In the genomic region with DNA sequence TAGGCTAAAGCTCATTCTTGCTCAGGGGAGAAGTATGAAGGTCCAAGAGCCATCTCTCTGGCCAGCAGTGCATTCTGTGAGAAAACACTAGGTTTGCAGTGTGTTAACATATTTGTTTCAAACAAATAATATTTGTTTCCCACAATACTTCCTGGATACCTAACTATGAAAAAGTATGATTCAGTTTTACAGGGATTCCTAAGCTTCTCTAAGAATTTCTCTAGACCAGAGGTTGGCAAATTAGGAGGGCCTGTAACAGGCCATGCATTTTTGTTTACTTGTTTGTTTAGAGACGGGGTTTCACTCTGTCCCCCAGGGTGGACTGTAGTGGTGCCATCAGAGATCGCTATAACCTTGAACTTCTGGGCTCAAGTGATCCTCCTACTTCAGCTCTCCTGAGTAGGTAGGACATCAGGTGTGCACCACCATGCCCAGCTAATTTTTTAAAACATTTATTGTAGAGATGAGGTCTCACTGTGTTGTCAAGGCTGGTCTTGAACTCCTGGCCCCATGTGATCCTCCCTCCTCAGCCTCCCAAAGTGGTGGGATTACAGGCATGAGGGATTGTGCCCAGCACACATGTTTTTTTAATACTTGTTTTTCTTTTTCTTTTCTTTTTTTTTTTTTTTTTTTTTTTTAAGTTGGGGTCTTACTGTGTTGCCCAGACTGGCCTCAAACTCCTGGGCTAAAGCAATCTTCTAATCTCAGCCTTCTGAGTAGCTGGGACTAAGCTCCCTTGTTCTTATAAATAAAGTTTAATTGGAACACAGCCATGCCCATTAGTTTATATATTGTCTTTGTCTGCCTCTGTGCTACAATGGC, we compare ENCODE assay signal across 18 cellular contexts.
DNase-seq lines count a peak whose midpoint lies in the region; ATAC-seq, FAIRE-seq and TF ChIP-seq lines count a peak whose summit lies in the region.
"Had no signal": no experiment of that assay in that cellular context is flagged by ENCODE, and none has a peak within 500 bp of the region (broad histone marks: within the 10 kb centered on the region; RNA-seq: fewer than 3 reads in every experiment).

No MANE protein-coding gene starts in this region.

- POLR2A ChIA-PET in A549 (lab: Yijun Ruan, JAX): interaction anchor here (1.1 kb wide), 1 partner anchor 17 kb away, joined by 3 read pairs; no protein-coding TSS in a partner anchor
- POLR2A ChIA-PET in IMR-90 (lab: Charles Lee; ENCODE audit: unreplicated experiment): no interaction called here

- H3K9ac ChIP-seq in IMR-90 (ENCODE audit: low read depth, low read length) (no peak overlapping the region), mammary epithelial cell (ENCODE audit: insufficient read depth, low read length) (no peak overlapping the region)

- BruUV-seq in IMR-90 (replicated peaks; lab: Mats Ljungman, UMichigan) (no TSS peak), mammary epithelial cell (replicated peaks; lab: Mats Ljungman, UMichigan) (no TSS peak)

- FAIRE-seq in A549 (lab: Jason Lieb, UNC): no peak
- FAIRE-seq: A204.1, pancreas, small intestine had no signal

- ATAC-seq in A549 (peak in 1 of 2 experiments; percentile 50; a peak in 3 of 6 replicates), IMR-90 (ENCODE audit: low read depth) (0 out of 2 replicates have a peak, but pooled peaks have one; percentile 19), left lobe of liver (peak; percentile 17)
- ATAC-seq: activated CD4-positive, alpha-beta T cell treated with anti-CD3 and anti-CD28 coated beads for 36 hours; left cardiac atrium; stimulated activated memory B cell treated with anti-CD40 and anti-IgM and Interleukin-4, amounts not matched to agents 10 μg/mL and 1 μg/mL and 100 μg/mL, for 72 hours had no signal

- H3K27me3 ChIP-seq in IMR-90 (ENCODE audit: control insufficient read depth, insufficient read depth, low read length): no peaks in the 10 kb centered on the region
- no peaks in the 10 kb centered on the region for H3K27me3 ChIP-seq in mammary epithelial cell (ENCODE audit: insufficient read depth, low read length)
- H3K27me3 ChIP-seq: pancreas had no signal

- peak overlapping the region; percentile 35; the same call in 1 of the 2 replicates for H4K5ac ChIP-seq in IMR-90 (ENCODE audit: low read depth, low read length)

- peak overlapping the region; percentile 83 to 92 for H4K8ac ChIP-seq in IMR-90 (ENCODE audit: low read depth in 2 of 2, low read length in 2 of 2)

- H3K79me2 ChIP-seq in mammary epithelial cell (ENCODE audit: insufficient read depth, low read length): peaks cover 29% of the 10 kb centered on the region

- H3K56ac ChIP-seq in IMR-90 (ENCODE audit: extremely low read depth, insufficient read depth, low read length): no peak overlapping the region; the same call in 1 of the 2 replicates

- H2BK120ac ChIP-seq in IMR-90 (ENCODE audit: low read depth, low read length): peak overlapping the region; percentile 90

- H3K4me1 ChIP-seq in A549 (peaks cover 80% of the 10 kb centered on the region), IMR-90 (ENCODE audit: control insufficient read depth, insufficient read depth, low read length) (peaks cover 16% of the 10 kb centered on the region), mammary epithelial cell (ENCODE audit: insufficient read depth, low read length) (peaks cover 63% of the 10 kb centered on the region)

- H3K18ac ChIP-seq in IMR-90 (ENCODE audit: low read depth, low read length): peak overlapping the region; percentile 81; the same call in 1 of the 2 replicates

- H2AK9ac ChIP-seq in IMR-90 (replicated peaks; ENCODE audit: low read depth, low read length, poor library complexity): no peak overlapping the region

- dilution Hi-C loops in IMR-90 (cut with HindIII; ENCODE audit: low sequenced_read_pairs, unreplicated experiment): no loop called here
- dilution Hi-C loops in mammary epithelial cell (cut with HindIII; ENCODE audit: low sequenced_read_pairs): no loop called here

- CTCF ChIA-PET in A549 (lab: Yijun Ruan, JAX): interaction anchor here (0.8 to 3.8 kb wide), 7 partner anchors 15 to 211 kb away, joined by 3 to 11 read pairs (median 3); no protein-coding TSS in a partner anchor
- CTCF ChIA-PET in IMR-90 (lab: Yijun Ruan, JAX): interaction anchor here (0.7 kb wide), 1 partner anchor 44 kb away, joined by 3 read pairs; no protein-coding TSS in a partner anchor
- CTCF ChIA-PET in mammary epithelial cell (lab: Charles Lee; ENCODE audit: low non-redundant PET): no interaction called here

- H3K4me3 ChIP-seq in A549 (no peak overlapping the region), IMR-90 (ENCODE audit: insufficient read depth, low read depth, low read length) (no peak overlapping the region), mammary epithelial cell (replicated peaks in 1 of 3; ENCODE audit: insufficient read depth in 1 of 3, low read depth in 2 of 3, low read length in 3 of 3) (no peak overlapping the region)
- H3K4me3 ChIP-seq: pancreas had no signal

- H2AFZ ChIP-seq in IMR-90 (replicated peaks; ENCODE audit: low read length, poor library complexity) (no peak overlapping the region), mammary epithelial cell (ENCODE audit: low read depth, low read length) (no peak overlapping the region)

- peak overlapping the region; percentile 94 to 97 for H3K27ac ChIP-seq in A549
- peak overlapping the region; percentile 44 for H3K27ac ChIP-seq in IMR-90 (ENCODE audit: insufficient read depth, low read length)
- H3K27ac ChIP-seq in mammary epithelial cell (ENCODE audit: insufficient read depth, low read depth, low read length): peak overlapping the region; percentile 62

- intact Hi-C loops in IMR-90 (cut with micrococcal nuclease) (no loop called here), mammary epithelial cell (cut with micrococcal nuclease) (no loop called here)

- peak overlapping the region; percentile 93 for H3K4ac ChIP-seq in IMR-90 (ENCODE audit: low read depth, low read length)

- in situ Hi-C loops in IMR-90 (cut with MboI; ENCODE audit: low sequenced_read_pairs): no loop called here
- in situ Hi-C loops in mammary epithelial cell (cut with MboI; ENCODE audit: low sequenced_read_pairs in 2 of 2): no loop called here
- in situ Hi-C loops in GM13977 (cut with MboI; ENCODE audit: low pct_unique_long_range_greater_than_20kb, low sequenced_read_pairs, unreplicated experiment): no loop called here

- WGBS in A549 (ENCODE audit: missing lambda C conversion rate): 0% methylated on average over 2 of the region's 2 CpGs
- WGBS in IMR-90 (ENCODE audit: extremely low coverage in 2 of 2, insufficient read length in 1 of 2), 2 experiments: 100% methylated on average over 1 of the region's 2 CpGs; no CpG with 5 or more reads in 1 of the 2 experiments
- 89% methylated on average over 2 of the region's 2 CpGs for WGBS in mammary epithelial cell (ENCODE audit: low coverage, missing lambda C conversion rate)

- H3K23ac ChIP-seq in IMR-90 (ENCODE audit: low read depth, low read length): peak overlapping the region; percentile 58; the same call in 1 of the 2 replicates

- TF ChIP-seq EP300 in A549 (IDR thresholded peaks at IDR 0.05): no peak

- H3K9me3 ChIP-seq in A549 (no peaks in the 10 kb centered on the region), IMR-90 (ENCODE audit: control insufficient read depth, insufficient read depth, low read length) (no peaks in the 10 kb centered on the region), mammary epithelial cell (replicated peaks; ENCODE audit: insufficient read depth, low read length) (no peaks in the 10 kb centered on the region)
- H3K9me3 ChIP-seq: pancreas had no signal

- no peak for TF ChIP-seq POLR2A in A549 (IDR thresholded peaks at IDR 0.05; ENCODE audit: low read length)
- no peak for TF ChIP-seq POLR2A in IMR-90 (IDR thresholded peaks at IDR 0.05; ENCODE audit: low read depth, low read length)

- peak overlapping the region; percentile 88; the same call in 2 of the 3 replicates for H2BK15ac ChIP-seq in IMR-90 (ENCODE audit: low read depth, low read length)

- H2BK20ac ChIP-seq in IMR-90 (ENCODE audit: low read depth, low read length): peak overlapping the region; percentile 92

- peaks cover 5 to 22% of the 10 kb centered on the region in 2 experiments; a peak in 2 of 4 replicates for H3K79me1 ChIP-seq in IMR-90 (ENCODE audit: low read depth in 1 of 2, low read length in 2 of 2)

- DNase-seq in A549 (ENCODE audit: low read depth in 1 of 2, low spot score in 1 of 2) (peak in 1 of 2 experiments; percentile 64), IMR-90 (peak; percentile 17), mammary epithelial cell (no peak), left lobe of liver (ENCODE audit: low spot score) (no peak), GM13977 (ENCODE audit: low spot score) (no peak), mucosa of gallbladder (ENCODE audit: low spot score) (no peak), NCI-H2107 (lab: John Stamatoyannopoulos, UW) (no peak), NOMO-1 (lab: John Stamatoyannopoulos, UW; ENCODE audit: unreplicated experiment in 2 of 2) (no peak)
- DNase-seq: activated CD4-positive, alpha-beta T cell treated with anti-CD3 and anti-CD28 coated beads for 36 hours; activated CD8-positive, alpha-beta memory T cell treated with anti-CD3 and anti-CD28 coated beads, Interleukin-2, amount 50 U/mL, for 48 hours; CD4-positive, CD25-positive, alpha-beta regulatory T cell; left cardiac atrium; NCI-H226; NK-92 treated with Interleukin-12 subunit alpha and Interleukin-12 subunit beta, amount 100 ng/mL, for 24 hours; pancreas; small intestine had no signal

- peak overlapping the region; percentile 69 for H3K14ac ChIP-seq in IMR-90 (replicated peaks; ENCODE audit: low read depth, low read length)

- H2AK5ac ChIP-seq in IMR-90 (ENCODE audit: low read depth, low read length): peak overlapping the region; percentile 85

- no peaks in the 10 kb centered on the region for H4K20me1 ChIP-seq in IMR-90 (ENCODE audit: insufficient read depth, low read length)
- no peaks in the 10 kb centered on the region for H4K20me1 ChIP-seq in mammary epithelial cell (ENCODE audit: insufficient read depth, low read length)

- peak overlapping the region; percentile 87 for H2BK5ac ChIP-seq in IMR-90 (ENCODE audit: low read depth, low read length, poor library complexity, severe bottlenecking)

- peak overlapping the region; percentile 92 for H3K4me2 ChIP-seq in A549
- no peak overlapping the region for H3K4me2 ChIP-seq in IMR-90 (ENCODE audit: low read depth, low read length)
- no peak overlapping the region for H3K4me2 ChIP-seq in mammary epithelial cell (ENCODE audit: insufficient read depth, low read depth, low read length)

- peaks cover 12% of the 10 kb centered on the region for H3K9me1 ChIP-seq in IMR-90 (ENCODE audit: insufficient read depth, low read length)

- H3K36me3 ChIP-seq in IMR-90 (ENCODE audit: control insufficient read depth, insufficient read depth, low read length): no peaks in the 10 kb centered on the region
- no peaks in the 10 kb centered on the region for H3K36me3 ChIP-seq in mammary epithelial cell (ENCODE audit: insufficient read depth, low read length)
- H3K36me3 ChIP-seq: pancreas had no signal

- H4K91ac ChIP-seq in IMR-90 (ENCODE audit: insufficient read depth, low read depth, low read length): peak overlapping the region; percentile 88

- TF ChIP-seq CTCF in A549 (IDR thresholded peaks at IDR 0.05): no peak
- no peak for TF ChIP-seq CTCF in IMR-90 (conservative IDR thresholded peaks at IDR 0.05; ENCODE audit: low read depth, low read length)
- no peak for TF ChIP-seq CTCF in mammary epithelial cell (conservative IDR thresholded peaks at IDR 0.05 in 1 of 2, IDR thresholded peaks at IDR 0.05 in 1 of 2; ENCODE audit: extremely low read depth in 1 of 2, insufficient read depth in 1 of 2, low read depth in 1 of 2, low read length in 2 of 2)
- no peak for TF ChIP-seq CTCF in GM13977 (IDR thresholded peaks at IDR 0.05; ENCODE audit: extremely low read depth, insufficient read depth, missing control alignments)

- no peak for TF ChIP-seq RAD21 in A549 (conservative IDR thresholded peaks at IDR 0.05 in 1 of 2, IDR thresholded peaks at IDR 0.05 in 1 of 2)
- TF ChIP-seq RAD21 in IMR-90 (IDR thresholded peaks at IDR 0.05; ENCODE audit: low read length): no peak

Comparison
In these comparisons a context has a peak if more than half of its experiments do, and no peak if none do; other contexts are left out.
1. H3K27ac ChIP-seq: peak in every context shown above with its lines; median percentile 96 in A549; 62 in mammary epithelial cell; 44 in IMR-90.